26 cellular contexts compared by ENCODE assay signal in genomic region chr12:107549786-107550480, GRCh38.
"Had no signal": no experiment of that assay in that cellular context is flagged by ENCODE, and none has a peak within 500 bp of the region (broad histone marks: within the 10 kb centered on the region; RNA-seq: fewer than 3 reads in every experiment).

No MANE protein-coding gene starts in this region.

- H3K9me3 ChIP-seq: neutrophil, ovary, right lobe of liver, thoracic aorta, upper lobe of left lung had no signal

- H2AFZ ChIP-seq: neural progenitor cell had no signal

- H3K9me3 Mint-ChIP-seq: natural killer cell; nephron progenitor cell; neural progenitor cell; stimulated activated naive CD8-positive, alpha-beta T cell treated with anti-CD3 and anti-CD28 coated beads, Interleukin-15, Interleukin-2, amounts not matched to agents 100 ng/mL and 50 ng/mL, for 24 hours had no signal

- H3K36me3 Mint-ChIP-seq: natural killer cell, neural progenitor cell had no signal

- H3K27ac Mint-ChIP-seq: natural killer cell; nephron progenitor cell; neural progenitor cell; progenitor cell of endocrine pancreas; stimulated activated naive CD8-positive, alpha-beta T cell treated with anti-CD3 and anti-CD28 coated beads, Interleukin-15, Interleukin-2, amounts not matched to agents 100 ng/mL and 50 ng/mL, for 24 hours had no signal

- H3K4me1 Mint-ChIP-seq: neural progenitor cell had no signal

- DNase-seq: heart left ventricle; left cardiac atrium; left lung; lower lobe of right lung; mammary epithelial cell; mesenchymal stem cell; naive B cell; natural killer cell; nephron progenitor cell; occipital lobe; ovary; right lobe of liver; stimulated activated CD4-positive, alpha-beta T cell treated with anti-CD3 and anti-CD28 coated beads, Interleukin-12 subunit alpha, Interleukin-12 subunit beta, amount 100 ng/mL, for 4 hours; stimulated activated CD4-positive, alpha-beta T cell treated with anti-CD3 and anti-CD28 coated beads, Interleukin-15, amount 100 ng/mL, for 24 hours; stimulated activated CD4-positive, alpha-beta T cell treated with anti-CD3 and anti-CD28 coated beads, Interleukin-2, amount 100 ng/mL, for 24 hours; stimulated activated CD4-positive, alpha-beta T cell treated with anti-CD3 and anti-CD28 coated beads, Interleukin-4, amount 100 ng/mL, for 1 hour; stimulated activated naive CD4-positive, alpha-beta T cell; tibial artery; upper lobe of left lung had no signal

- H3K4me2 ChIP-seq: neural progenitor cell had no signal

- H3K27me3 ChIP-seq: heart left ventricle, left lung, neural progenitor cell, neutrophil, ovary, right atrium auricular region, right lobe of liver, suprapubic skin, tibial artery, upper lobe of left lung had no signal

- H3K36me3 ChIP-seq: heart left ventricle, left lung, lower lobe of right lung, neural progenitor cell, neutrophil, ovary, right atrium auricular region, right lobe of liver, suprapubic skin, thoracic aorta, tibial artery, upper lobe of left lung had no signal

- H3K4me3 Mint-ChIP-seq: natural killer cell; nephron progenitor cell; neural progenitor cell; stimulated activated naive CD8-positive, alpha-beta T cell treated with anti-CD3 and anti-CD28 coated beads, Interleukin-15, Interleukin-2, amounts not matched to agents 100 ng/mL and 50 ng/mL, for 24 hours had no signal

- H3K27me3 Mint-ChIP-seq: naive B cell; stimulated activated naive CD8-positive, alpha-beta T cell treated with anti-CD3 and anti-CD28 coated beads, Interleukin-15, Interleukin-2, amounts not matched to agents 100 ng/mL and 50 ng/mL, for 24 hours had no signal

- H3K27ac ChIP-seq: heart left ventricle, left lung, lower lobe of right lung, neural progenitor cell, neutrophil, ovary, right atrium auricular region, right lobe of liver, suprapubic skin, thoracic aorta, tibial artery, upper lobe of left lung had no signal

- H3K4me1 ChIP-seq: left lung, lower lobe of right lung, neural progenitor cell, right atrium auricular region, right lobe of liver, tibial artery, upper lobe of left lung had no signal

- H3K4me3 ChIP-seq: heart left ventricle, left lung, lower lobe of right lung, neural progenitor cell, ovary, right atrium auricular region, right lobe of liver, suprapubic skin, thoracic aorta, tibial artery, upper lobe of left lung had no signal
